Comparison of ENCODE assay signal across 20 cellular contexts in the genomic region with DNA sequence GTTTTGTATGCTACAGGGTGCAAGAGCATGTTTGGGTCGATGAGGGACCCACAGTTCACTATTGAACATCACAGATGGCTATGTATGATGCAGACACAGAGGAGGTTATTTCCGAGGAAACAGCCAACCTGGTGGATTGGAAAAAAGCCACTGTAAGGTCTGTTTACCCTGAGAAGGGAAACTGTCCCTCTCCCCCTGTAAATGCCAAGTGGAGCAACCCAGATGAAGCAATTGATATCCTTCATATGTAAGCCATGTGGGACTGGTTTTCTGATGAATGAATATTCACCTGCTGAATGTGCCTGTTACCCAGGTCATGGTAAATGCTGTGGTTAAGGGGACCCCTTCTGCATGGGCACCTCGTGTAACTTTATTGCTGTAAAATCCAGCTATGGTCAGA. TPM values are rescaled to one million over a fixed set of nuclear protein-coding genes. Genes with fewer than 3 reads are reported as not detected.
"Had no signal": no experiment of that assay in that cellular context is flagged by ENCODE, and none has a peak within 500 bp of the region (broad histone marks: within the 10 kb centered on the region; RNA-seq: fewer than 3 reads in every experiment).

No MANE protein-coding gene starts in this region.

- H3K9me3 ChIP-seq: colonic mucosa, gastroesophageal sphincter, right lobe of liver, transverse colon had no signal

- H3K36me3 Mint-ChIP-seq: activated naive CD8-positive, alpha-beta T cell; naive thymus-derived CD8-positive, alpha-beta T cell had no signal

- ATAC-seq: activated CD4-positive, CD25-positive, alpha-beta regulatory T cell treated with anti-CD3 and anti-CD28 coated beads, Interleukin-2, amount 50 U/mL, for 24 hours; gastroesophageal sphincter; naive thymus-derived CD8-positive, alpha-beta T cell; right lobe of liver had no signal

- H3K4me1 Mint-ChIP-seq: naive thymus-derived CD8-positive, alpha-beta T cell had no signal

- H3K4me3 ChIP-seq: colonic mucosa, gastroesophageal sphincter, hepatocyte, right lobe of liver, transverse colon had no signal

- H3K4me2 ChIP-seq: hepatocyte had no signal

- H3K27ac Mint-ChIP-seq: activated naive CD8-positive, alpha-beta T cell had no signal

- H3K27me3 ChIP-seq: colonic mucosa, hepatocyte, right lobe of liver had no signal

- H3K9me3 Mint-ChIP-seq: naive thymus-derived CD8-positive, alpha-beta T cell had no signal

- H3K36me3 ChIP-seq: colonic mucosa, gastroesophageal sphincter, right lobe of liver, transverse colon had no signal

- H2AFZ ChIP-seq: hepatocyte had no signal

- H3K79me2 ChIP-seq: hepatocyte had no signal

- H3K27ac ChIP-seq: colonic mucosa, gastroesophageal sphincter, hepatocyte, right lobe of liver, transverse colon, VCaP had no signal

- H3K4me1 ChIP-seq: colonic mucosa, gastroesophageal sphincter, right lobe of liver, transverse colon had no signal

- H3K4me3 Mint-ChIP-seq: activated naive CD8-positive, alpha-beta T cell; naive thymus-derived CD8-positive, alpha-beta T cell had no signal

- DNase-seq: activated CD4-positive, alpha-beta T cell treated with anti-CD3 and anti-CD28 coated beads for 48 hours; activated CD4-positive, alpha-beta T cell treated with anti-CD3 and anti-CD28 coated beads, Interleukin-2, amount 50 U/mL, for 48 hours; activated CD8-positive, alpha-beta memory T cell treated with anti-CD3 and anti-CD28 coated beads for 24 hours; activated effector memory CD4-positive, alpha-beta T cell treated with Interleukin-2 at 50 U/mL for 16 hours; activated naive CD4-positive, alpha-beta T cell treated with Interleukin-2 at 50 U/mL for 16 hours; anterior cingulate cortex; cerebellar nuclear complex; colonic mucosa; effector memory CD4-positive, alpha-beta T cell; naive thymus-derived CD8-positive, alpha-beta T cell; posterior cingulate gyrus; right lobe of liver; stimulated activated CD4-positive, alpha-beta T cell treated with anti-CD3 and anti-CD28 coated beads, Interleukin-2, amount 100 ng/mL, for 48 hours; stimulated activated naive CD4-positive, alpha-beta T cell treated with Interleukin-2 at 50 U/mL for 16 hours; transverse colon had no signal

RNA-seq across cellular contexts. Expression of a gene that starts 14.8 kb away (rescaled TPM):
- total RNA-seq: naive thymus-derived CD8-positive, alpha-beta T cell had no signal
- polyA plus RNA-seq: naive thymus-derived CD8-positive, alpha-beta T cell had no signal
